In the genomic region with DNA sequence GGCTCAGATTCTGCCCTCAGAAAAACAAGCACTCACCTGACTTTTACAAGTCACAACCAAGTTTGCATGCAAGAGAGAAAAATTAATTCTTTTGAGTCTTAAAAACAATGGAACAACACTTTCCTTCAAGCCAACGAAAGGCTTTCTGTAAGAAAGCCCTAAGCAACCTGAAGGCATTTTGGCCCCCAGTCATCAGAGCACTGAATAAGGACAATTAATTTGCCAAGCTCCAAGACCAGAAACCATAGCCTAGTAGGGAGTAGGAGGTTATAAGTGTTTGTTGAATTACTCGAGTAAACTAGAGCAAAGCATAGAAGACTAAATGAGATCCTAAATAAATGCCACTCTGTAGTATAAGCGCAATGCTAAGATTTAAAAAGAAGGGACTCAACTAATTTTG, we compare ENCODE assay signal across 22 cellular contexts. TPM values are rescaled to one million over a fixed set of nuclear protein-coding genes. Genes with fewer than 3 reads are reported as not detected.
DNase-seq lines count a peak whose midpoint lies in the region; ATAC-seq, FAIRE-seq and TF ChIP-seq lines count a peak whose summit lies in the region.
"Had no signal": no experiment of that assay in that cellular context is flagged by ENCODE, and none has a peak within 500 bp of the region (broad histone marks: within the 10 kb centered on the region; RNA-seq: fewer than 3 reads in every experiment).

No MANE protein-coding gene starts in this region.

- H3K4me2 ChIP-seq in GM12878 (ENCODE audit: control insufficient read depth, insufficient read depth) (no peak overlapping the region), mesenchymal stem cell (ENCODE audit: low read length, poor library complexity, severe bottlenecking) (no peak overlapping the region)
- H3K4me2 ChIP-seq: GM23338 had no signal

- no peaks in the 10 kb centered on the region for H3K9me3 ChIP-seq in CD8-positive, alpha-beta memory T cell (ENCODE audit: low read length)
- H3K9me3 ChIP-seq in GM12878 (replicated peaks; ENCODE audit: control insufficient read depth, insufficient read depth, low read length) = no peaks in the 10 kb centered on the region
- H3K9me3 ChIP-seq in mesenchymal stem cell (ENCODE audit: control insufficient read depth, low read length) = no peaks in the 10 kb centered on the region
- H3K9me3 ChIP-seq: Caco-2, HAP-1, SJCRH30 had no signal

- no peak overlapping the region for H2BK120ac ChIP-seq in mesenchymal stem cell (ENCODE audit: low read depth, low read length)

- no peak for TF ChIP-seq RAD21 in GM12878 (IDR thresholded peaks at IDR 0.05; ENCODE audit: insufficient read depth, low read depth, low read length)

- H2AK5ac ChIP-seq in mesenchymal stem cell (ENCODE audit: low read length, severe bottlenecking) = no peak overlapping the region

- intact Hi-C loops in GM12878 (cut with micrococcal nuclease; ENCODE audit: unreplicated experiment) (no loop called here), sciatic nerve (cut with DNase I) (no loop called here)

- no peak overlapping the region for H3K27ac ChIP-seq in CD8-positive, alpha-beta memory T cell (ENCODE audit: low read depth, low read length)
- H3K27ac ChIP-seq in GM12878 (ENCODE audit: control insufficient read depth, insufficient read depth) = no peak overlapping the region; the same call in 1 of the 2 replicates
- no peak overlapping the region for H3K27ac ChIP-seq in mesenchymal stem cell (ENCODE audit: low read length, poor library complexity, severe bottlenecking)
- H3K27ac ChIP-seq: SJCRH30 had no signal

- no TSS peak for BruUV-seq in GM12878 (replicated peaks; lab: Mats Ljungman, UMichigan)

- RAD21 ChIA-PET in GM12878 (lab: Charles Lee; ENCODE audit: unreplicated experiment) = no interaction called here

- no peaks in the 10 kb centered on the region for H3K9me3 Mint-ChIP-seq in CD8-positive, alpha-beta memory T cell
- no peaks in the 10 kb centered on the region for H3K9me3 Mint-ChIP-seq in stimulated activated effector memory CD8-positive, alpha-beta T cell treated with anti-CD3 and anti-CD28 coated beads, Interleukin-12 subunit alpha, Interleukin-12 subunit beta, amount 100 ng/mL, for 72 hours
- H3K9me3 Mint-ChIP-seq: CD4-positive, CD25-positive, alpha-beta regulatory T cell; GM23338 had no signal

- H3K4me1 Mint-ChIP-seq in CD8-positive, alpha-beta memory T cell = peaks cover 63 to 74% (median 72%) of the 10 kb centered on the region in 3 donors
- H3K4me1 Mint-ChIP-seq in stimulated activated effector memory CD8-positive, alpha-beta T cell treated with anti-CD3 and anti-CD28 coated beads, Interleukin-12 subunit alpha, Interleukin-12 subunit beta, amount 100 ng/mL, for 72 hours = peaks cover 69% of the 10 kb centered on the region

- no peak overlapping the region for H2BK15ac ChIP-seq in mesenchymal stem cell (ENCODE audit: low read depth, poor library complexity, severe bottlenecking)

- H3K4ac ChIP-seq in mesenchymal stem cell (ENCODE audit: low read depth in 1 of 2, low read length in 2 of 2) = no peak overlapping the region

- H3K18ac ChIP-seq in mesenchymal stem cell (ENCODE audit: low read depth in 1 of 2, low read length in 2 of 2) = no peak overlapping the region

- H3K36me3 Mint-ChIP-seq in CD8-positive, alpha-beta memory T cell = peaks cover 0 to 11% (median 2%) of the 10 kb centered on the region in 3 donors
- peaks cover 22% of the 10 kb centered on the region for H3K36me3 Mint-ChIP-seq in stimulated activated effector memory CD8-positive, alpha-beta T cell treated with anti-CD3 and anti-CD28 coated beads, Interleukin-12 subunit alpha, Interleukin-12 subunit beta, amount 100 ng/mL, for 72 hours

- CTCF ChIA-PET in CD8-positive, alpha-beta memory T cell (lab: Charles Lee) = no interaction called here
- CTCF ChIA-PET in GM12878 (lab: Yijun Ruan, JAX) = interaction anchor here (0.6 kb wide), 1 partner anchor 379 kb away, joined by 3 read pairs; no protein-coding TSS in a partner anchor

- peaks cover 19% of the 10 kb centered on the region for H3K79me1 ChIP-seq in mesenchymal stem cell (replicated peaks; ENCODE audit: low read length, poor library complexity, severe bottlenecking)

- no peaks in the 10 kb centered on the region for H3K27me3 Mint-ChIP-seq in CD8-positive, alpha-beta memory T cell

- no peak overlapping the region for H3K9ac ChIP-seq in GM12878 (ENCODE audit: control insufficient read depth, insufficient read depth, low read length)
- peak overlapping the region; percentile 74 for H3K9ac ChIP-seq in mesenchymal stem cell (ENCODE audit: low read length)

- no peaks in the 10 kb centered on the region for H3K36me3 ChIP-seq in CD8-positive, alpha-beta memory T cell (ENCODE audit: insufficient read depth, low read length)
- H3K36me3 ChIP-seq in GM12878 (ENCODE audit: control insufficient read depth in 2 of 2, insufficient read depth in 2 of 2, low read length in 1 of 2) (no peaks in the 10 kb centered on the region), mesenchymal stem cell (ENCODE audit: control insufficient read depth in 1 of 2, insufficient read depth in 2 of 2, low read depth in 1 of 2, low read length in 2 of 2) (peaks cover 0 to 24% of the 10 kb centered on the region in 2 experiments)
- H3K36me3 ChIP-seq: HAP-1, SJCRH30 had no signal

- H2AFZ ChIP-seq in GM12878 (ENCODE audit: control insufficient read depth, low read depth, low read length) = peak overlapping the region; percentile 26
- no peak overlapping the region for H2AFZ ChIP-seq in mesenchymal stem cell (ENCODE audit: low read depth, low read length)
- H2AFZ ChIP-seq: GM23338 had no signal

- DNase-seq in CD8-positive, alpha-beta memory T cell = no peak
- no peak for DNase-seq in GM12878 (ENCODE audit: low read depth, low spot score)
- DNase-seq in mesenchymal stem cell = no peak
- no peak for DNase-seq in stimulated activated effector memory CD8-positive, alpha-beta T cell treated with anti-CD3 and anti-CD28 coated beads, Interleukin-12 subunit alpha, Interleukin-12 subunit beta, amount 100 ng/mL, for 72 hours (ENCODE audit: low spot score in 2 of 2)
- DNase-seq in sciatic nerve (ENCODE audit: low spot score) = no peak
- DNase-seq in GM12892 (ENCODE audit: insufficient read length) = no peak
- DNase-seq in GM12891 (ENCODE audit: insufficient read length, low spot score) = no peak
- DNase-seq: Caco-2; CD4-positive, CD25-positive, alpha-beta regulatory T cell; DMS 273 treated with DMSO at 0.1 percent for 48 hours; DMS79 treated with DMSO at 0.1 percent for 48 hours; Karpas-422; NCI-H1694; NCI-H2081; NCI-H446; NCI-H526; SJCRH30 had no signal

- in situ Hi-C loops in GM12878 (cut with MboI) = loop anchor here (25.0 kb wide), 1 partner anchor 369 kb away; the partner anchor contains the start of gene CDC7

- H4K91ac ChIP-seq in mesenchymal stem cell (ENCODE audit: low read length) = no peak overlapping the region

- WGBS in GM12878 (ENCODE audit: insufficient coverage, insufficient replicate concordance, low lambda C conversion rate, missing lambda C conversion rate) = 54% methylated on average over 3 of the region's 3 CpGs
- 92% methylated on average over 2 of the region's 3 CpGs for WGBS in mesenchymal stem cell

- H3K4me3 Mint-ChIP-seq in CD8-positive, alpha-beta memory T cell = peak overlapping the region in 6 of 7 donors; percentile 5 to 62 (median 36)
- H3K4me3 Mint-ChIP-seq in stimulated activated effector memory CD8-positive, alpha-beta T cell treated with anti-CD3 and anti-CD28 coated beads, Interleukin-12 subunit alpha, Interleukin-12 subunit beta, amount 100 ng/mL, for 72 hours = no peak overlapping the region
- H3K4me3 Mint-ChIP-seq: GM23338 had no signal

- SMC1A ChIA-PET in GM12878 (lab: Charles Lee; ENCODE audit: uncharacterized antibody, unreplicated experiment) = no interaction called here

- peaks cover 4% of the 10 kb centered on the region for H3K79me2 ChIP-seq in GM12878 (ENCODE audit: control insufficient read depth, insufficient read depth, low read length)

- no peak for TF ChIP-seq POLR2A in GM12878 (IDR thresholded peaks at IDR 0.05; ENCODE audit: low read depth, low read length)
- TF ChIP-seq POLR2A in GM12892 (IDR thresholded peaks at IDR 0.05; ENCODE audit: low read depth, low read length) = no peak
- TF ChIP-seq POLR2A in GM12891 (IDR thresholded peaks at IDR 0.05; ENCODE audit: low read depth, low read length) = no peak

- H4K8ac ChIP-seq in mesenchymal stem cell (ENCODE audit: low read length) = no peak overlapping the region

- FAIRE-seq in GM12878 (lab: Jason Lieb, UNC) (no peak), GM12892 (lab: Jason Lieb, UNC) (no peak), GM12891 (lab: Jason Lieb, UNC) (no peak)
- FAIRE-seq: RCC 7860 had no signal

- H3K4me1 ChIP-seq in CD8-positive, alpha-beta memory T cell (ENCODE audit: insufficient read depth, low read length) = peaks cover 46% of the 10 kb centered on the region
- H3K4me1 ChIP-seq in GM12878 (ENCODE audit: control insufficient read depth, insufficient read depth, low read length) (peaks cover 18% of the 10 kb centered on the region), mesenchymal stem cell (ENCODE audit: control insufficient read depth, insufficient read depth, low read depth, low read length) (no peaks in the 10 kb centered on the region)
- H3K4me1 ChIP-seq: Caco-2, SJCRH30 had no signal

- no peak for TF ChIP-seq CTCF in GM12878 (IDR thresholded peaks at IDR 0.05 in 2 of 3, conservative IDR thresholded peaks at IDR 0.05 in 1 of 3; ENCODE audit: control insufficient read depth in 2 of 3, extremely low read depth in 1 of 3, insufficient read depth in 1 of 3, low read depth in 3 of 3, low read length in 3 of 3)

- H4K20me1 ChIP-seq in GM12878 (ENCODE audit: control insufficient read depth, insufficient read depth) = no peaks in the 10 kb centered on the region

- no peak overlapping the region for H2BK5ac ChIP-seq in mesenchymal stem cell (ENCODE audit: low read depth, low read length, poor library complexity, severe bottlenecking)

- no peaks in the 10 kb centered on the region for H3K27me3 ChIP-seq in CD8-positive, alpha-beta memory T cell (ENCODE audit: insufficient read depth, low read length, poor library complexity, severe bottlenecking)
- H3K27me3 ChIP-seq in GM12878 (replicated peaks in 1 of 2; ENCODE audit: control insufficient read depth in 2 of 2, insufficient read depth in 2 of 2, low read length in 1 of 2) = peaks cover 0 to 5% of the 10 kb centered on the region in 2 experiments; a peak in 2 of 4 replicates
- H3K27me3 ChIP-seq in mesenchymal stem cell (ENCODE audit: control insufficient read depth in 1 of 2, insufficient read depth in 1 of 2, low read length in 2 of 2) = no peaks in the 10 kb centered on the region
- H3K27me3 ChIP-seq: SJCRH30 had no signal

- POLR2A ChIA-PET in CD8-positive, alpha-beta memory T cell (lab: Charles Lee) = no interaction called here
- POLR2A ChIA-PET in GM12878 (lab: Charles Lee) = interaction anchor here (0.5 kb wide), 1 partner anchor 982 kb away, joined by 8 read pairs; no protein-coding TSS in a partner anchor

- no peak overlapping the region for H3K4me3 ChIP-seq in CD8-positive, alpha-beta memory T cell (ENCODE audit: low read length)
- no peak overlapping the region for H3K4me3 ChIP-seq in GM12878
- peak overlapping the region in 1 of 2 experiments; percentile 72 for H3K4me3 ChIP-seq in mesenchymal stem cell (ENCODE audit: insufficient read depth in 1 of 2, low read depth in 1 of 2, low read length in 2 of 2)
- H3K4me3 ChIP-seq: GM23338, HAP-1, SJCRH30 had no signal

- peak overlapping the region in 3 of 8 donors; percentile 36 to 64 (median 46) for H3K27ac Mint-ChIP-seq in CD8-positive, alpha-beta memory T cell
- peak overlapping the region; percentile 52 for H3K27ac Mint-ChIP-seq in stimulated activated effector memory CD8-positive, alpha-beta T cell treated with anti-CD3 and anti-CD28 coated beads, Interleukin-12 subunit alpha, Interleukin-12 subunit beta, amount 100 ng/mL, for 72 hours
- H3K27ac Mint-ChIP-seq: CD4-positive, CD25-positive, alpha-beta regulatory T cell; GM23338 had no signal

- H3K23ac ChIP-seq in mesenchymal stem cell (ENCODE audit: low read length in 2 of 2) = no peak overlapping the region

- H2BK12ac ChIP-seq in mesenchymal stem cell (ENCODE audit: low read length in 2 of 2) = no peak overlapping the region

- ATAC-seq in GM12878 (no peak), sciatic nerve (no peak), HG02938 (IDR thresholded peaks at IDR 0.05; ENCODE audit: unreplicated experiment) (no peak)
- ATAC-seq in stimulated activated effector memory CD8-positive, alpha-beta T cell treated with anti-CD3 and anti-CD28 coated beads, Interleukin-12 subunit alpha, Interleukin-12 subunit beta, amount 100 ng/mL, for 72 hours = no peak
- ATAC-seq: GM23338 had no signal

- H3K14ac ChIP-seq in mesenchymal stem cell (ENCODE audit: low read length in 2 of 2) = no peak overlapping the region

- TF ChIP-seq EP300 in GM12878 (IDR thresholded peaks at IDR 0.05; ENCODE audit: borderline replicate concordance in 1 of 2, control insufficient read depth in 1 of 2, low read depth in 2 of 2, low read length in 2 of 2) = no peak

RNA-seq across cellular contexts. Expression of gene TGFBR3, which starts 4.7 kb away (rescaled TPM):
- 10 to 100 TPM; 28.8 to 29.9 TPM for total RNA-seq in CD8-positive, alpha-beta memory T cell
- polyA plus RNA-seq in CD8-positive, alpha-beta memory T cell = 78.5 TPM
- total RNA-seq in GM12878 (2013; cell fraction: nucleolus; rRNA removed) = 2.4 and 3.2 TPM in 2 replicates
- total RNA-seq in GM12878 (2014; rRNA removed) (15.1 and 17.3 TPM in 2 replicates), GM12878 (2014; rRNA removed; fragmentation: Illumina TruSeq; extraction: Trizol) (10.1 and 11.1 TPM in 2 replicates), GM12878 (2021) (16.5 and 18.6 TPM in 2 replicates), sciatic nerve (109 TPM)
- polyA plus RNA-seq in GM12878 (2011; ENCODE audit: low read depth) = 1.6 TPM
- polyA plus RNA-seq in GM12878 (2011; rRNA removed) (7.8 and 9.3 TPM in 2 replicates), GM12878 (2014; fragmentation: Illumina TruSeq; extraction: Trizol) (15.4 and 22.5 TPM in 2 replicates), GM12878 (2014; fragmentation: Nextera tagmentation; extraction: Ambion mirVana) (1 to 10 TPM; 2.7 to 3.1 TPM), GM12878 (2014; rRNA removed) (6.4 and 7.0 TPM in 2 replicates), GM12878 (2016; fragmentation: Nextera tagmentation; extraction: Ambion mirVana) (10 to 100 TPM; 14.2 to 16.5 TPM)
- polyA plus RNA-seq in GM12878 (2011; cell fraction: cytosol; rRNA removed) = 8.2 and 8.4 TPM in 2 replicates
- polyA plus RNA-seq in GM12878 (2011; cell fraction: nucleus; rRNA removed) = 6.4 and 9.2 TPM in 2 replicates
- 2.6 and 3.7 TPM in 2 replicates for polyA plus RNA-seq in GM12878 (2012)
- polyA minus RNA-seq in GM12878 (2011; rRNA and poly(A)+ RNA removed) = 28.4 and 29.7 TPM in 2 replicates
- 9.1 TPM in 2 replicates for polyA minus RNA-seq in GM12878 (2011; cell fraction: cytosol; rRNA and poly(A)+ RNA removed)
- polyA minus RNA-seq in GM12878 (2011; cell fraction: nucleus; rRNA and poly(A)+ RNA removed) = 13.8 and 24.5 TPM in 2 replicates
- 10.0 TPM for polyA plus RNA-seq in mesenchymal stem cell (2013, experiment 1 of 2)
- 10.3 TPM for polyA plus RNA-seq in mesenchymal stem cell (2013, experiment 2 of 2)
- polyA plus RNA-seq in GM12892 (2012; ENCODE audit: missing spikeins) = 4.8 TPM
- 2.5 TPM for polyA plus RNA-seq in GM12891 (2012; ENCODE audit: low read depth, missing spikeins)
- total RNA-seq: OCI-LY7 had no signal
